ENCODE assay signal across 13 cellular contexts in the genomic region with DNA sequence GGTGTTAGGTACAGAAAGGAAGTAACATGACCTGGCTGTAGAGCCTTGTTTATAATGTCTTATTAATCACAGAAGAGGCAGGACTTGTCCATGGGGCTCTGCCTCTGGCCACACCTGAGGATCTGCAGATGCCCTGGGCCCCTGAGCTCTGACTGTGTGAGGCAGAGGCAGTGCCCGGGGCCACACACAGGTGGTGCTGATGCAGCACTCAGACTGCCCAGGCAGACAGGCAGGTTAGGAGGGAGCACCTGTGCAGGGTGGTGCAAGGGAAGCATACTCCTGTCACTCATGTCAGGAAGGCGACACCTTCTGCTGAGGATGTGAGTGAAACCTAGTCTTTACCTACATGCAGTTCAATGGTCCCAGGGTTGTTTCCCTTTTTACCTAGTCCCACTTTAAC.
DNase-seq lines count a peak whose midpoint lies in the region; ATAC-seq, FAIRE-seq and TF ChIP-seq lines count a peak whose summit lies in the region.
"Had no signal": no experiment of that assay in that cellular context is flagged by ENCODE, and none has a peak within 500 bp of the region (broad histone marks: within the 10 kb centered on the region; RNA-seq: fewer than 3 reads in every experiment).

No MANE protein-coding gene starts in this region.

- CTCF ChIA-PET in HCT116 (lab: Charles Lee): no interaction called here

- POLR2A ChIA-PET in HCT116 (lab: Charles Lee): no interaction called here

- intact Hi-C loops in HCT116 (cut with micrococcal nuclease): no loop called here
- intact Hi-C loops in kidney (cut with DNase I): no loop called here

- RAD21 ChIA-PET in HCT116 (lab: Charles Lee; ENCODE audit: low non-redundant PET in 1 of 2, low total read pairs in 2 of 2, uncharacterized antibody in 2 of 2, unreplicated experiment in 2 of 2): interaction anchor here in 1 of 2 experiments (0.6 kb wide), 1 partner anchor 54 kb away, joined by 3 read pairs; no protein-coding TSS in a partner anchor

- H2AFZ ChIP-seq in HCT116 (ENCODE audit: low read depth, low read length, poor library complexity, severe bottlenecking): no peak overlapping the region

- H3K4me3 ChIP-seq in GM12865 (ENCODE audit: low read depth, low read length): no peak overlapping the region
- H3K4me3 ChIP-seq in HCT116 (replicated peaks in 1 of 2; ENCODE audit: low read depth in 1 of 2, low read length in 2 of 2): no peak overlapping the region
- no peak overlapping the region for H3K4me3 ChIP-seq in kidney (ENCODE audit: low read length in 2 of 2)
- H3K4me3 ChIP-seq in coronary artery: no peak overlapping the region
- H3K4me3 ChIP-seq: ovary had no signal

- H3K27ac ChIP-seq in HCT116 (ENCODE audit: low read depth, low read length): no peak overlapping the region
- H3K27ac ChIP-seq in kidney (ENCODE audit: low read depth in 2 of 2, low read length in 2 of 2): no peak overlapping the region
- H3K27ac ChIP-seq in coronary artery: no peak overlapping the region
- H3K27ac ChIP-seq: ovary had no signal

- no peak overlapping the region for H3K27ac Mint-ChIP-seq in activated T-helper 17 cell treated with anti-CD3 and anti-CD28 coated beads, Interleukin-2, amount 50 U/mL, for 72 hours
- H3K27ac Mint-ChIP-seq: stimulated activated naive CD8-positive, alpha-beta T cell treated with anti-CD3 and anti-CD28 coated beads, Interleukin-15, Interleukin-2, amounts not matched to agents 100 ng/mL and 50 ng/mL, for 24 hours had no signal

- H3K4me3 Mint-ChIP-seq in activated T-helper 17 cell treated with anti-CD3 and anti-CD28 coated beads, Interleukin-2, amount 50 U/mL, for 72 hours: no peak overlapping the region
- H3K4me3 Mint-ChIP-seq: stimulated activated naive CD8-positive, alpha-beta T cell treated with anti-CD3 and anti-CD28 coated beads, Interleukin-15, Interleukin-2, amounts not matched to agents 100 ng/mL and 50 ng/mL, for 24 hours had no signal

- FAIRE-seq in kidney (lab: Jason Lieb, UNC): no peak

- H3K27me3 ChIP-seq in HCT116 (ENCODE audit: insufficient read depth, low read length): no peaks in the 10 kb centered on the region; the same call in 1 of the 2 replicates
- H3K27me3 ChIP-seq: ovary had no signal

- DNase-seq in GM12865 (ENCODE audit: low read depth): peak; percentile 38
- no peak for DNase-seq in HCT116 (ENCODE audit: low read depth, low spot score)
- peak; percentile 20 for DNase-seq in NCI-H69 (lab: John Stamatoyannopoulos, UW)
- DNase-seq in kidney: no peak
- DNase-seq in NCI-H524 treated with DMSO at 0.1 percent for 48 hours (lab: John Stamatoyannopoulos, UW): no peak
- no peak for DNase-seq in coronary artery (ENCODE audit: low spot score)
- DNase-seq: C1 segment of cervical spinal cord; ovary; stimulated activated CD4-positive, alpha-beta T cell treated with anti-CD3 and anti-CD28 coated beads, Interleukin-2, amount 100 ng/mL, for 24 hours had no signal

- ATAC-seq in HCT116: peak; percentile 90
- no peak for ATAC-seq in activated T-helper 17 cell treated with anti-CD3 and anti-CD28 coated beads, Interleukin-2, amount 50 U/mL, for 72 hours (replicated peaks)
- ATAC-seq in HG02884 (IDR thresholded peaks at IDR 0.05; ENCODE audit: unreplicated experiment): no peak
- ATAC-seq: Panc1 had no signal

- H3K9ac ChIP-seq in HCT116 (ENCODE audit: low read length): no peak overlapping the region
- H3K9ac ChIP-seq in kidney (ENCODE audit: low read length in 2 of 2): no peak overlapping the region

- H4K20me1 ChIP-seq in HCT116 (ENCODE audit: insufficient read depth): no peaks in the 10 kb centered on the region

- H3K4me2 ChIP-seq in HCT116 (ENCODE audit: low read length): no peak overlapping the region

- TF ChIP-seq RAD21 in HCT116 (IDR thresholded peaks at IDR 0.05; ENCODE audit: low read depth): peak; percentile 34; the same call in 1 of the 2 replicates

- H3K36me3 ChIP-seq in HCT116 (ENCODE audit: control insufficient read depth in 1 of 2, insufficient read depth in 2 of 2, low read length in 2 of 2) (no peaks in the 10 kb centered on the region), kidney (ENCODE audit: control insufficient read depth in 1 of 2, insufficient read depth in 2 of 2, low read length in 2 of 2) (no peaks in the 10 kb centered on the region)
- H3K36me3 ChIP-seq: ovary had no signal

- no peaks in the 10 kb centered on the region for H3K4me1 Mint-ChIP-seq in activated T-helper 17 cell treated with anti-CD3 and anti-CD28 coated beads, Interleukin-2, amount 50 U/mL, for 72 hours

- no peaks in the 10 kb centered on the region for H3K79me2 ChIP-seq in HCT116 (ENCODE audit: insufficient read depth, low read length)

- TF ChIP-seq CTCF in GM12865 (IDR thresholded peaks at IDR 0.05; ENCODE audit: insufficient read depth, low read depth, low read length, missing control alignments) (peak; percentile 41), HCT116 (IDR thresholded peaks at IDR 0.05 in 2 of 3, conservative IDR thresholded peaks at IDR 0.05 in 1 of 3; ENCODE audit: borderline replicate concordance in 1 of 3, insufficient read depth in 1 of 3, low read depth in 2 of 3, low read length in 2 of 3) (peak in 1 of 3 experiments; percentile 24; a peak in 1 of 6 replicates), kidney (IDR thresholded peaks at IDR 0.05; ENCODE audit: borderline replicate concordance, extremely low read depth, insufficient read depth) (peak; percentile 12), coronary artery (IDR thresholded peaks at IDR 0.05) (no peak)

- no peaks in the 10 kb centered on the region for H3K9me2 ChIP-seq in HCT116 (ENCODE audit: insufficient read depth)

- BruUV-seq in HCT116 (replicated peaks; lab: Mats Ljungman, UMichigan): no TSS peak

- no peaks in the 10 kb centered on the region for H3K36me3 Mint-ChIP-seq in activated T-helper 17 cell treated with anti-CD3 and anti-CD28 coated beads, Interleukin-2, amount 50 U/mL, for 72 hours (ENCODE audit: low read depth)

- peaks cover 49% of the 10 kb centered on the region for H3K27me3 Mint-ChIP-seq in activated T-helper 17 cell treated with anti-CD3 and anti-CD28 coated beads, Interleukin-2, amount 50 U/mL, for 72 hours

- TF ChIP-seq POLR2A in HCT116 (IDR thresholded peaks at IDR 0.05; ENCODE audit: borderline replicate concordance, extremely low read depth, insufficient read depth, insufficient read length): no peak

- H3K4me1 ChIP-seq in HCT116 (ENCODE audit: control insufficient read depth in 1 of 2, insufficient read depth in 2 of 2, low read length in 2 of 2) (no peaks in the 10 kb centered on the region), kidney (ENCODE audit: control insufficient read depth in 1 of 2, insufficient read depth in 1 of 2, low read depth in 1 of 2, low read length in 2 of 2) (peaks cover 0 to 2% of the 10 kb centered on the region in 2 donors)

- no peaks in the 10 kb centered on the region for H3K9me3 ChIP-seq in HCT116 (ENCODE audit: control insufficient read depth in 1 of 2, insufficient read depth in 1 of 2, low read depth in 1 of 2, low read length in 2 of 2)
- H3K9me3 ChIP-seq in kidney (ENCODE audit: control insufficient read depth in 1 of 2, low read length in 2 of 2): no peaks in the 10 kb centered on the region
- H3K9me3 ChIP-seq: ovary had no signal

- no peaks in the 10 kb centered on the region for H3K9me3 Mint-ChIP-seq in activated T-helper 17 cell treated with anti-CD3 and anti-CD28 coated beads, Interleukin-2, amount 50 U/mL, for 72 hours
- H3K9me3 Mint-ChIP-seq: stimulated activated naive CD8-positive, alpha-beta T cell treated with anti-CD3 and anti-CD28 coated beads, Interleukin-15, Interleukin-2, amounts not matched to agents 100 ng/mL and 50 ng/mL, for 24 hours had no signal

TF ChIP-seq in HCT116, 20 proteins besides CTCF, POLR2A, EP300 and RAD21:
- no peak for TF ChIP-seq TCF7L2 (IDR thresholded peaks at IDR 0.05; ENCODE audit: borderline replicate concordance, extremely low read depth, insufficient read depth, insufficient read length)
- TF ChIP-seq EZH2phosphoT487 (IDR thresholded peaks at IDR 0.05; ENCODE audit: borderline replicate concordance): no peak
- TF ChIP-seq, protein P1, sequence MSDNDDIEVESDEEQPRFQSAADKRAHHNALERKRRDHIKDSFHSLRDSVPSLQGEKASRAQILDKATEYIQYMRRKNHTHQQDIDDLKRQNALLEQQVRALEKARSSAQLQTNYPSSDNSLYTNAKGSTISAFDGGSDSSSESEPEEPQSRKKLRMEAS (IDR thresholded peaks at IDR 0.05): no peak
- TF ChIP-seq CBX3 (IDR thresholded peaks at IDR 0.05; ENCODE audit: low read depth): no peak
- no peak for TF ChIP-seq ZNF274 (IDR thresholded peaks at IDR 0.05; ENCODE audit: low read depth, low read length)
- no peak for TF ChIP-seq ELF1 (IDR thresholded peaks at IDR 0.05; ENCODE audit: borderline replicate concordance, low read depth)

Comparison
In these comparisons a context has a peak if more than half of its experiments do, and no peak if none do; other contexts are left out.
1. DNase-seq: peak in GM12865 (single experiment) and NCI-H69 (single experiment); none in HCT116 (single experiment), kidney (single experiment), NCI-H524 treated with DMSO at 0.1 percent for 48 hours (single experiment) and coronary artery (single experiment).